Comparison of ENCODE assay signal across 13 cellular contexts in the genomic region with DNA sequence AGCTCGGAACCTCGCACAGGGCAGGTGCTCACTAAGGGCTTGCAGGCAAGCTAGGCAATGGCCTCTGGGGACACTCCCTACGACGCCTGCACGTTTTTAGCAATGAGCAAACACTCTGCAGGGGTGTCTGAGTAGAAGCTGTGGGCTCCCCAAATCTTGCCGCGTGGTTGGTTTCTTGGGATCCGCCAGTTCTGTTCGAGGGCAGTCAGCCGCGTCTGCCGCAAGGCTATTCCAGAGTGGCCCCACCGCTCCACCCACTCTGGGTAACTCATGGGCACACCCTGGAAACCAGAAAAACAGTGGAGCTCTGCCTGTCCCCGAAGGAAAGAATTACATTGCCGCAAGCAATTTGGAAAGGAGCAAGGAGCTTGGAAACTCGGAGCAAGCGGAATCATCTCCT.
DNase-seq lines count a peak whose midpoint lies in the region; ATAC-seq and TF ChIP-seq lines count a peak whose summit lies in the region.
"Had no signal": no experiment of that assay in that cellular context is flagged by ENCODE, and none has a peak within 500 bp of the region (broad histone marks: within the 10 kb centered on the region; RNA-seq: fewer than 3 reads in every experiment).

No MANE protein-coding gene starts in this region.

- no peaks in the 10 kb centered on the region for H3K27me3 ChIP-seq in BLaER1 treated with 17β-estradiol and CSF1 and Interleukin-3, amounts not matched to agents 10 nM and 100 nM
- peaks cover 0 to 2% (median 0%) of the 10 kb centered on the region in 45 donors for H3K27me3 ChIP-seq in dorsolateral prefrontal cortex
- H3K27me3 ChIP-seq: adrenal gland had no signal

- no peak overlapping the region for H3K27ac ChIP-seq in BLaER1 treated with 17β-estradiol and CSF1 and Interleukin-3, amounts not matched to agents 10 nM and 100 nM
- H3K27ac ChIP-seq in skin epidermis (peak overlapping the region in 17 of 21 experiments; percentile 9 to 90 (median 67)), dorsolateral prefrontal cortex (peak overlapping the region in 2 of 59 donors; percentile 12 to 37)

- intact Hi-C loops in dorsolateral prefrontal cortex (cut with DNase I) = no loop called here
- intact Hi-C loops in activated T-helper 1 cell treated with anti-CD3 and anti-CD28 coated beads, Interleukin-12 subunit alpha, Interleukin-12 subunit beta, Interleukin-2, Interleukin-4 antibody, amounts not matched to agents 30 ng/mL and 10 ng/mL and 1 ng/mL, durations not matched to agents 14 hours and 24 hours and 36 hours (cut with micrococcal nuclease) = no loop called here

- peak; percentile 37 for DNase-seq in epithelial cell of proximal tubule (ENCODE audit: low read depth)
- DNase-seq in kidney tubule cell (ENCODE audit: low spot score) = peak; percentile 40
- no peak for DNase-seq in A172 (ENCODE audit: low spot score)
- DNase-seq in dorsolateral prefrontal cortex = no peak
- DNase-seq in activated T-helper 1 cell treated with anti-CD3 and anti-CD28 coated beads, Interleukin-12 subunit alpha, Interleukin-12 subunit beta, Interleukin-2, Interleukin-4 antibody, amounts not matched to agents 30 ng/mL and 10 ng/mL and 1 ng/mL, durations not matched to agents 14 hours and 24 hours and 36 hours (ENCODE audit: low spot score) = no peak
- DNase-seq: adrenal gland, C1 segment of cervical spinal cord, GF-D8, MM.1S, NCI-H446 had no signal

- H4K20me1 ChIP-seq in BLaER1 treated with 17β-estradiol and CSF1 and Interleukin-3, amounts not matched to agents 10 nM and 100 nM = no peaks in the 10 kb centered on the region

- no peak overlapping the region for H3K27ac Mint-ChIP-seq in activated T-helper 1 cell treated with anti-CD3 and anti-CD28 coated beads, Interleukin-12 subunit alpha, Interleukin-12 subunit beta, Interleukin-2, Interleukin-4 antibody, amounts not matched to agents 30 ng/mL and 10 ng/mL and 1 ng/mL, durations not matched to agents 14 hours and 24 hours and 36 hours

- no peak for ATAC-seq in GM19351 (IDR thresholded peaks at IDR 0.05; ENCODE audit: unreplicated experiment)

- H3K9me3 ChIP-seq in BLaER1 treated with 17β-estradiol and CSF1 and Interleukin-3, amounts not matched to agents 10 nM and 100 nM (replicated peaks in 1 of 11) = no peaks in the 10 kb centered on the region
- H3K9me3 ChIP-seq: adrenal gland had no signal

- H3K4me3 Mint-ChIP-seq in activated T-helper 1 cell treated with anti-CD3 and anti-CD28 coated beads, Interleukin-12 subunit alpha, Interleukin-12 subunit beta, Interleukin-2, Interleukin-4 antibody, amounts not matched to agents 30 ng/mL and 10 ng/mL and 1 ng/mL, durations not matched to agents 14 hours and 24 hours and 36 hours = no peak overlapping the region

- H3K36me3 ChIP-seq in BLaER1 treated with 17β-estradiol and CSF1 and Interleukin-3, amounts not matched to agents 10 nM and 100 nM = no peaks in the 10 kb centered on the region
- H3K36me3 ChIP-seq: adrenal gland had no signal

- H3K4me2 ChIP-seq in BLaER1 treated with 17β-estradiol and CSF1 and Interleukin-3, amounts not matched to agents 10 nM and 100 nM = peak overlapping the region in 9 of 11 experiments; percentile 44 to 81 (median 67); a peak in 11 of 22 replicates

- no peak overlapping the region for H3K9ac ChIP-seq in BLaER1 treated with 17β-estradiol and CSF1 and Interleukin-3, amounts not matched to agents 10 nM and 100 nM

- H3K4me3 ChIP-seq in BLaER1 treated with 17β-estradiol and CSF1 and Interleukin-3, amounts not matched to agents 10 nM and 100 nM = no peak overlapping the region
- peak overlapping the region; percentile 31 for H3K4me3 ChIP-seq in epithelial cell of proximal tubule (ENCODE audit: low read depth, low read length)
- H3K4me3 ChIP-seq in skin epidermis = peak overlapping the region in 1 of 7 experiments; percentile 6
- no peak overlapping the region for H3K4me3 ChIP-seq in dorsolateral prefrontal cortex
- H3K4me3 ChIP-seq: adrenal gland had no signal

- H3K9me3 Mint-ChIP-seq in activated T-helper 1 cell treated with anti-CD3 and anti-CD28 coated beads, Interleukin-12 subunit alpha, Interleukin-12 subunit beta, Interleukin-2, Interleukin-4 antibody, amounts not matched to agents 30 ng/mL and 10 ng/mL and 1 ng/mL, durations not matched to agents 14 hours and 24 hours and 36 hours = no peaks in the 10 kb centered on the region

- H3K27me3 Mint-ChIP-seq in activated T-helper 1 cell treated with anti-CD3 and anti-CD28 coated beads, Interleukin-12 subunit alpha, Interleukin-12 subunit beta, Interleukin-2, Interleukin-4 antibody, amounts not matched to agents 30 ng/mL and 10 ng/mL and 1 ng/mL, durations not matched to agents 14 hours and 24 hours and 36 hours (ENCODE audit: insufficient read depth) = peaks cover 2% of the 10 kb centered on the region

- peaks cover 18 to 40% (median 28%) of the 10 kb centered on the region in 10 experiments for H3K4me1 ChIP-seq in BLaER1 treated with 17β-estradiol and CSF1 and Interleukin-3, amounts not matched to agents 10 nM and 100 nM
- H3K4me1 ChIP-seq: adrenal gland had no signal

- no peaks in the 10 kb centered on the region for H3K36me3 Mint-ChIP-seq in activated T-helper 1 cell treated with anti-CD3 and anti-CD28 coated beads, Interleukin-12 subunit alpha, Interleukin-12 subunit beta, Interleukin-2, Interleukin-4 antibody, amounts not matched to agents 30 ng/mL and 10 ng/mL and 1 ng/mL, durations not matched to agents 14 hours and 24 hours and 36 hours (ENCODE audit: low read depth)

- TF ChIP-seq CTCF in epithelial cell of proximal tubule (conservative IDR thresholded peaks at IDR 0.05; ENCODE audit: low read depth, low read length) (no peak), dorsolateral prefrontal cortex (IDR thresholded peaks at IDR 0.05 in 54 of 56, conservative IDR thresholded peaks at IDR 0.05 in 2 of 56; ENCODE audit: low read depth in 1 of 56, partially characterized antibody in 56 of 56) (no peak)

- peaks cover 10% of the 10 kb centered on the region for H3K4me1 Mint-ChIP-seq in activated T-helper 1 cell treated with anti-CD3 and anti-CD28 coated beads, Interleukin-12 subunit alpha, Interleukin-12 subunit beta, Interleukin-2, Interleukin-4 antibody, amounts not matched to agents 30 ng/mL and 10 ng/mL and 1 ng/mL, durations not matched to agents 14 hours and 24 hours and 36 hours (ENCODE audit: low read depth)

Comparison
In these comparisons a context has a peak if more than half of its experiments do, and no peak if none do; other contexts are left out.
1. H3K27ac ChIP-seq: peak in skin epidermis (17 of 21); none in BLaER1 treated with 17β-estradiol and CSF1 and Interleukin-3, amounts not matched to agents 10 nM and 100 nM (0 of 11).
2. DNase-seq: peak in epithelial cell of proximal tubule (single experiment) and kidney tubule cell (single experiment); none in A172 (single experiment), dorsolateral prefrontal cortex (0 of 10) and activated T-helper 1 cell treated with anti-CD3 and anti-CD28 coated beads, Interleukin-12 subunit alpha, Interleukin-12 subunit beta, Interleukin-2, Interleukin-4 antibody, amounts not matched to agents 30 ng/mL and 10 ng/mL and 1 ng/mL, durations not matched to agents 14 hours and 24 hours and 36 hours (single experiment).